In genomic region chr7:5429253-5429856, GRCh38 we compare ENCODE assay signal across 8 cellular contexts. TPM values are rescaled to one million over a fixed set of nuclear protein-coding genes. Genes with fewer than 3 reads are reported as not detected.
DNase-seq lines count a peak whose midpoint lies in the region; TF ChIP-seq lines count a peak whose summit lies in the region.

No MANE protein-coding gene starts in this region.

- DNase-seq in EL = peak; percentile 61
- peak; percentile 88 for DNase-seq in KBM-7
- DNase-seq in mammary epithelial cell = peak; percentile 77
- no peak for DNase-seq in NCI-H187 treated with DMSO at 0.1 percent for 48 hours (lab: John Stamatoyannopoulos, UW)
- no peak for DNase-seq in germinal center (ENCODE audit: low spot score)
- DNase-seq in HuH-7 (ENCODE audit: low spot score) = no peak

- no peak for TF ChIP-seq CTCF in mammary epithelial cell (conservative IDR thresholded peaks at IDR 0.05 in 1 of 2, IDR thresholded peaks at IDR 0.05 in 1 of 2; ENCODE audit: extremely low read depth in 1 of 2, insufficient read depth in 1 of 2, low read depth in 1 of 2, low read length in 2 of 2)

- dilution Hi-C loops in mammary epithelial cell (cut with HindIII; ENCODE audit: low sequenced_read_pairs) = no loop called here

- in situ Hi-C loops in KBM-7 (cut with MboI; ENCODE audit: low pct_unique_long_range_greater_than_20kb, low sequenced_read_pairs) = no loop called here
- in situ Hi-C loops in mammary epithelial cell (cut with MboI; ENCODE audit: low sequenced_read_pairs in 2 of 2) = no loop called here

- no peaks in the 10 kb centered on the region for H4K20me1 ChIP-seq in mammary epithelial cell (ENCODE audit: insufficient read depth, low read length)

- H3K4me1 ChIP-seq in mammary epithelial cell (ENCODE audit: insufficient read depth, low read length) = peaks cover 11% of the 10 kb centered on the region
- H3K4me1 ChIP-seq in subcutaneous abdominal adipose tissue (ENCODE audit: control insufficient read depth in 5 of 5, insufficient read depth in 5 of 5, low read length in 5 of 5) = peaks cover 0 to 48% (median 37%) of the 10 kb centered on the region in 5 donors

- intact Hi-C loops in mammary epithelial cell (cut with micrococcal nuclease) = no loop called here

- H2AFZ ChIP-seq in mammary epithelial cell (ENCODE audit: low read depth, low read length) = peak overlapping the region; percentile 42

- H3K9me3 ChIP-seq in mammary epithelial cell (replicated peaks; ENCODE audit: insufficient read depth, low read length) (no peaks in the 10 kb centered on the region), subcutaneous abdominal adipose tissue (ENCODE audit: control insufficient read depth in 5 of 5, low read length in 5 of 5) (peaks cover 0 to 5% (median 4%) of the 10 kb centered on the region in 5 donors)

- H3K79me2 ChIP-seq in mammary epithelial cell (ENCODE audit: insufficient read depth, low read length) = peaks cover 95% of the 10 kb centered on the region

- H3K9ac ChIP-seq in mammary epithelial cell (ENCODE audit: insufficient read depth, low read length) (peak overlapping the region; percentile 98), subcutaneous abdominal adipose tissue (ENCODE audit: low read length in 5 of 5) (peak overlapping the region; percentile 20 to 63 (median 53))

- H3K27me3 ChIP-seq in mammary epithelial cell (ENCODE audit: insufficient read depth, low read length) (no peaks in the 10 kb centered on the region), layer of hippocampus (ENCODE audit: control insufficient read depth, insufficient read depth, low read length) (no peaks in the 10 kb centered on the region), subcutaneous abdominal adipose tissue (ENCODE audit: control insufficient read depth in 5 of 5, insufficient read depth in 4 of 5, low read length in 5 of 5) (no peaks in the 10 kb centered on the region)

- 2% methylated on average over 17 of the region's 31 CpGs for WGBS in mammary epithelial cell (ENCODE audit: low coverage, missing lambda C conversion rate)

- peak overlapping the region; percentile 94 for H3K27ac ChIP-seq in mammary epithelial cell (ENCODE audit: insufficient read depth, low read depth, low read length)
- H3K27ac ChIP-seq in layer of hippocampus (ENCODE audit: low read depth, low read length) = peak overlapping the region; percentile 99
- H3K27ac ChIP-seq in subcutaneous abdominal adipose tissue (ENCODE audit: low read depth, low read length) = peak overlapping the region; percentile 93

- CTCF ChIA-PET in mammary epithelial cell (lab: Charles Lee; ENCODE audit: low non-redundant PET) = interaction anchor here (0.5 kb wide), 1 partner anchor 236 kb away, joined by 3 read pairs; no protein-coding TSS in a partner anchor

- H3K36me3 ChIP-seq in mammary epithelial cell (ENCODE audit: insufficient read depth, low read length) = peaks cover 3% of the 10 kb centered on the region
- peaks cover 0 to 3% (median 0%) of the 10 kb centered on the region in 5 donors for H3K36me3 ChIP-seq in subcutaneous abdominal adipose tissue (ENCODE audit: control insufficient read depth in 5 of 5, insufficient read depth in 5 of 5, low read length in 5 of 5)

- BruUV-seq in mammary epithelial cell (replicated peaks; lab: Mats Ljungman, UMichigan) = TSS peak; percentile 55

- H3K4me2 ChIP-seq in mammary epithelial cell (ENCODE audit: insufficient read depth, low read depth, low read length) = peak overlapping the region; percentile 99

- peak overlapping the region; percentile 70 to 91 (median 81) for H3K4me3 ChIP-seq in mammary epithelial cell (replicated peaks in 1 of 3; ENCODE audit: insufficient read depth in 1 of 3, low read depth in 2 of 3, low read length in 3 of 3)
- H3K4me3 ChIP-seq in subcutaneous abdominal adipose tissue (ENCODE audit: low read depth in 1 of 5, low read length in 5 of 5) = peak overlapping the region; percentile 52 to 97 (median 92)

RNA-seq across cellular contexts. Expression of gene TNRC18, which starts 5.7 kb away (rescaled TPM):
- total RNA-seq in mammary epithelial cell = 100 to 1,000 TPM in 1 of 2 donors, 10 to 100 TPM in 1; 62.2 to 121 TPM
- 22.3 TPM for polyA plus RNA-seq in mammary epithelial cell
- 123 TPM for polyA minus RNA-seq in mammary epithelial cell

Comparison
In these comparisons a context has a peak if more than half of its experiments do, and no peak if none do; other contexts are left out.
1. DNase-seq: peak in EL (single experiment), KBM-7 (single experiment) and mammary epithelial cell (single experiment); none in NCI-H187 treated with DMSO at 0.1 percent for 48 hours (single experiment), germinal center (single experiment) and HuH-7 (single experiment).
2. Peak in every context shown above with its lines, with median percentiles within 50 percentile points of each other: H3K27ac ChIP-seq.